ENCODE assay signal across 16 cellular contexts in genomic region chr5:67142816-67143215, GRCh38. TPM values are rescaled to one million over a fixed set of nuclear protein-coding genes. Genes with fewer than 3 reads are reported as not detected.
"Had no signal": no experiment of that assay in that cellular context is flagged by ENCODE, and none has a peak within 500 bp of the region (broad histone marks: within the 10 kb centered on the region; RNA-seq: fewer than 3 reads in every experiment).

No MANE protein-coding gene starts in this region.

- H3K4me1 ChIP-seq: gastrocnemius medialis, lower lobe of right lung, tibial artery had no signal

- FAIRE-seq: bronchial epithelial cell, TTC549, urothelium cell line had no signal

- H3K9me3 ChIP-seq: gastrocnemius medialis, lower lobe of right lung, tibial artery had no signal

- H3K4me3 Mint-ChIP-seq: natural killer cell; T-helper 2 cell treated with Interferon-gamma antibody and Interleukin-4, amounts not matched to agents 5 μg/mL and 100 μg/mL, for 36 hours had no signal

- H3K27me3 ChIP-seq: gastrocnemius medialis, tibial artery had no signal

- H3K4me3 ChIP-seq: gastrocnemius medialis, lower lobe of right lung, tibial artery had no signal

- H3K27ac Mint-ChIP-seq: natural killer cell; T-helper 2 cell treated with Interferon-gamma antibody and Interleukin-4, amounts not matched to agents 5 μg/mL and 100 μg/mL, for 36 hours had no signal

- ATAC-seq: activated naive CD4-positive, alpha-beta T cell treated with anti-CD3 and anti-CD28 coated beads, Interleukin-2, amount 50 U/mL, for 72 hours; gastrocnemius medialis; lower lobe of right lung; natural killer cell had no signal

- H3K27ac ChIP-seq: gastrocnemius medialis, lower lobe of right lung, tibial artery had no signal

- DNase-seq: activated CD4-positive, alpha-beta T cell treated with anti-CD3 and anti-CD28 coated beads, Interleukin-2, amount 50 U/mL, for 48 hours; activated gamma-delta T cell treated with Interleukin-2 at 50 U/mL for 16 hours; effector CD4-positive, alpha-beta T cell; gastrocnemius medialis; left cardiac atrium; lower lobe of right lung; natural killer cell; retina; stimulated activated CD4-positive, alpha-beta T cell treated with anti-CD3 and anti-CD28 coated beads, Interleukin-2, amount 100 ng/mL, for 24 hours; stimulated activated naive CD4-positive, alpha-beta T cell treated with Interleukin-2 at 50 U/mL for 16 hours; tibial artery had no signal

- H3K9me3 Mint-ChIP-seq: activated naive CD4-positive, alpha-beta T cell treated with anti-CD3 and anti-CD28 coated beads, Interleukin-2, amount 50 U/mL, for 72 hours; natural killer cell; T-helper 2 cell treated with Interferon-gamma antibody and Interleukin-4, amounts not matched to agents 5 μg/mL and 100 μg/mL, for 36 hours had no signal

- H3K4me1 Mint-ChIP-seq: natural killer cell had no signal

RNA-seq across cellular contexts. Expression of gene CD180, which starts 53.8 kb away (rescaled TPM):
- total RNA-seq: activated naive CD4-positive, alpha-beta T cell treated with anti-CD3 and anti-CD28 coated beads, Interleukin-2, amount 50 U/mL, for 72 hours; bronchial epithelial cell had no signal
